8 cellular contexts compared by ENCODE assay signal in genomic region chr1:55215194-55216021, GRCh38. TPM values are rescaled to one million over a fixed set of nuclear protein-coding genes. Genes with fewer than 3 reads are reported as not detected.
A peak's percentile ranks its signal among the peaks of the same experiment; 100 is the strongest.
DNase-seq lines count a peak whose midpoint lies in the region; ATAC-seq and TF ChIP-seq lines count a peak whose summit lies in the region.

Gene USP24, minus strand, starts transcription at chr1:55215364. Its CDS starts 251 bp downstream, at chr1:55215113.

- no peaks in the 10 kb centered on the region for H3K4me1 ChIP-seq in BE2C

- H3K36me3 Mint-ChIP-seq in activated CD4-positive, alpha-beta memory T cell treated with anti-CD3 and anti-CD28 coated beads for 36 hours: peaks cover 1% of the 10 kb centered on the region

- ATAC-seq in GM19043 (IDR thresholded peaks at IDR 0.05; ENCODE audit: low read depth, unreplicated experiment): peak; percentile 61
- ATAC-seq in HG03280 (IDR thresholded peaks at IDR 0.05; ENCODE audit: unreplicated experiment): peak; percentile 82

- H3K36me3 ChIP-seq in BE2C: no peaks in the 10 kb centered on the region

- POLR2A ChIA-PET in activated CD4-positive, alpha-beta memory T cell treated with anti-CD3 and anti-CD28 coated beads for 36 hours (lab: Charles Lee): interaction anchor here (0.8 to 2.4 kb wide), 3 partner anchors 10 to 21 kb away, joined by 3 to 7 read pairs (median 3); no protein-coding TSS in a partner anchor

- WGBS in lower leg skin, 2 donors: 1 to 2% methylated on average over 41 to 45 of the region's 96 CpGs

- CTCF ChIA-PET in activated CD4-positive, alpha-beta memory T cell treated with anti-CD3 and anti-CD28 coated beads for 36 hours (lab: Charles Lee): interaction anchor here (1.1 to 1.5 kb wide), 2 partner anchors 10 to 62 kb away, joined by 4 to 5 read pairs; no protein-coding TSS in a partner anchor

- H3K4me3 Mint-ChIP-seq in activated CD4-positive, alpha-beta memory T cell treated with anti-CD3 and anti-CD28 coated beads for 36 hours: peak within 1 kb of the TSS; percentile 94

- peaks cover 53% of the 10 kb centered on the region for H3K4me1 Mint-ChIP-seq in activated CD4-positive, alpha-beta memory T cell treated with anti-CD3 and anti-CD28 coated beads for 36 hours (ENCODE audit: low read depth)

- H3K4me3 ChIP-seq in BE2C (ENCODE audit: low read depth, low read length): peak within 1 kb of the TSS; percentile 82
- H3K4me3 ChIP-seq in dorsolateral prefrontal cortex: peak within 1 kb of the TSS; percentile 71 to 98 (median 88)
- peak within 1 kb of the TSS; percentile 79 for H3K4me3 ChIP-seq in lower leg skin (ENCODE audit: low read depth, poor library complexity, severe bottlenecking)

- H3K27me3 Mint-ChIP-seq in activated CD4-positive, alpha-beta memory T cell treated with anti-CD3 and anti-CD28 coated beads for 36 hours: no peaks in the 10 kb centered on the region

- intact Hi-C loops in activated CD4-positive, alpha-beta memory T cell treated with anti-CD3 and anti-CD28 coated beads for 36 hours (cut with micrococcal nuclease): loop anchor here (1.0 to 5.0 kb wide), 3 partner anchors 42 to 65 kb away; no protein-coding TSS in a partner anchor
- intact Hi-C loops in dorsolateral prefrontal cortex (cut with DNase I) (loop anchor here (5.0 to 10.0 kb wide), 2 partner anchors 57 to 61 kb away; no protein-coding TSS in a partner anchor), lower leg skin (cut with DNase I; ENCODE audit: low total_unique reads) (no loop called here)

- H3K9me3 Mint-ChIP-seq in activated CD4-positive, alpha-beta memory T cell treated with anti-CD3 and anti-CD28 coated beads for 36 hours: no peaks in the 10 kb centered on the region

- peak; percentile 65 for DNase-seq in BE2C
- peak; percentile 68 for DNase-seq in NCI-H526 treated with DMSO at 0.1 percent for 48 hours (lab: John Stamatoyannopoulos, UW)
- peak; percentile 85 for DNase-seq in activated CD4-positive, alpha-beta memory T cell treated with anti-CD3 and anti-CD28 coated beads for 36 hours
- peak; percentile 46 to 84 (median 64) for DNase-seq in dorsolateral prefrontal cortex
- peak; percentile 64 to 95 for DNase-seq in lower leg skin (ENCODE audit: low spot score in 2 of 2)
- DNase-seq in stimulated activated CD4-positive, alpha-beta T cell treated with anti-CD3 and anti-CD28 coated beads, Interleukin-4, amount 100 ng/mL, for 48 hours (ENCODE audit: low read depth in 2 of 2): peak; percentile 61 to 72

- peak in 1 of 2 donors; percentile 28 for TF ChIP-seq POLR2A in lower leg skin (IDR thresholded peaks at IDR 0.05)

- H3K27me3 ChIP-seq in BE2C (no peaks in the 10 kb centered on the region), dorsolateral prefrontal cortex (no peaks in the 10 kb centered on the region)

- H3K27ac Mint-ChIP-seq in activated CD4-positive, alpha-beta memory T cell treated with anti-CD3 and anti-CD28 coated beads for 36 hours: peak within 1 kb of the TSS; percentile 94

- H3K9me3 ChIP-seq in BE2C: no peaks in the 10 kb centered on the region

- peak within 1 kb of the TSS; percentile 61 to 99 (median 96) for H3K27ac ChIP-seq in dorsolateral prefrontal cortex

- TF ChIP-seq CTCF in BE2C (IDR thresholded peaks at IDR 0.05; ENCODE audit: low read depth, low read length): no peak
- TF ChIP-seq CTCF in dorsolateral prefrontal cortex (IDR thresholded peaks at IDR 0.05 in 54 of 56, conservative IDR thresholded peaks at IDR 0.05 in 2 of 56; ENCODE audit: low read depth in 1 of 56, partially characterized antibody in 56 of 56): peak in 17 of 56 donors; percentile 1 to 49 (median 16)
- no peak for TF ChIP-seq CTCF in lower leg skin (IDR thresholded peaks at IDR 0.05)

RNA-seq across cellular contexts. Expression of gene USP24, which starts in this region (rescaled TPM):
- polyA plus RNA-seq in BE2C (2012; ENCODE audit: insufficient read depth, insufficient read length, low read depth): 11.6 TPM
- total RNA-seq in activated CD4-positive, alpha-beta memory T cell treated with anti-CD3 and anti-CD28 coated beads for 36 hours: 10 to 100 TPM; 37.4 to 39.9 TPM
- total RNA-seq in dorsolateral prefrontal cortex (10 to 100 TPM; 40.6 to 86.1 (median 55.6) TPM), lower leg skin (10 to 100 TPM; 20.9 to 58.6 (median 40.5) TPM)

Comparison
In these comparisons a context has a peak if more than half of its experiments do, and no peak if none do; other contexts are left out.
1. Peak in every context shown above with its lines: DNase-seq, ATAC-seq, H3K4me3 ChIP-seq and H3K27ac ChIP-seq.